8 cellular contexts compared by ENCODE assay signal in genomic region chr6:33276581-33276863, GRCh38. TPM values are rescaled to one million over a fixed set of nuclear protein-coding genes. Genes with fewer than 3 reads are reported as not detected.
DNase-seq lines count a peak whose midpoint lies in the region; ATAC-seq and TF ChIP-seq lines count a peak whose summit lies in the region.

No MANE protein-coding gene starts in this region.

- peaks cover 0 to 63% (median 2%) of the 10 kb centered on the region in 3 donors for H3K36me3 Mint-ChIP-seq in naive thymus-derived CD8-positive, alpha-beta T cell

- POLR2A ChIA-PET in AG04450 (lab: Yijun Ruan, JAX), result interaction anchor here (1.7 to 3.2 kb wide), 5 partner anchors 13 to 305 kb away, joined by 6 to 18 read pairs (median 9); partner anchors contain the start of genes PFDN6, RGL2, WDR46 and ZBTB22
- POLR2A ChIA-PET in naive thymus-derived CD8-positive, alpha-beta T cell (lab: Charles Lee), result interaction anchor here (0.6 to 5.1 kb wide), 21 partner anchors 8 to 431 kb away, joined by 3 to 128 read pairs (median 9); partner anchors contain the start of genes CUTA, PFDN6, PHF1 and PSMB9

- TF ChIP-seq CTCF in AG04450 (IDR thresholded peaks at IDR 0.05; ENCODE audit: low read depth, low read length) (no peak), coronary artery (IDR thresholded peaks at IDR 0.05) (no peak)

- peaks cover 34 to 83% (median 79%) of the 10 kb centered on the region in 4 donors for H3K4me1 Mint-ChIP-seq in naive thymus-derived CD8-positive, alpha-beta T cell

- DNase-seq in AG04450 (ENCODE audit: low read depth, low spot score) (no peak), coronary artery (ENCODE audit: low spot score) (no peak), NCI-H2196 treated with DMSO at 0.1 percent for 48 hours (lab: John Stamatoyannopoulos, UW; ENCODE audit: unreplicated experiment) (no peak)
- DNase-seq in Jurkat, Clone E6-1 (ENCODE audit: low read depth, low spot score), result no peak
- no peak for DNase-seq in naive thymus-derived CD8-positive, alpha-beta T cell

- no peaks in the 10 kb centered on the region for H3K27me3 Mint-ChIP-seq in naive thymus-derived CD8-positive, alpha-beta T cell

- H3K4me3 Mint-ChIP-seq in naive thymus-derived CD8-positive, alpha-beta T cell, result peak overlapping the region; percentile 78 to 92 (median 85)

- no peaks in the 10 kb centered on the region for H3K9me3 Mint-ChIP-seq in naive thymus-derived CD8-positive, alpha-beta T cell

- H3K27ac Mint-ChIP-seq in naive thymus-derived CD8-positive, alpha-beta T cell, result peak overlapping the region in 9 of 10 donors; percentile 85 to 96 (median 90)

- H3K4me3 ChIP-seq in AG04450 (ENCODE audit: low read depth, low read length) (peak overlapping the region; percentile 50), coronary artery (peak overlapping the region; percentile 84)
- peak overlapping the region; percentile 60 for H3K4me3 ChIP-seq in Jurkat, Clone E6-1 (ENCODE audit: low read length)

- H3K9me3 ChIP-seq in AG04450 (ENCODE audit: control insufficient read depth, insufficient read depth, low read length), result no peaks in the 10 kb centered on the region

- H3K27ac ChIP-seq in AG04450 (ENCODE audit: low read depth, low read length) (peak overlapping the region; percentile 11), coronary artery (peak overlapping the region; percentile 83 to 93)

- H3K27me3 ChIP-seq in AG04450 (ENCODE audit: control insufficient read depth, insufficient read depth, low read length), result no peaks in the 10 kb centered on the region

- no peak for ATAC-seq in naive thymus-derived CD8-positive, alpha-beta T cell
- ATAC-seq in GM21529 (IDR thresholded peaks at IDR 0.05; ENCODE audit: unreplicated experiment) (no peak), HG03108 (IDR thresholded peaks at IDR 0.05; ENCODE audit: unreplicated experiment) (no peak), GM18873 (IDR thresholded peaks at IDR 0.05; ENCODE audit: low FRiP score, unreplicated experiment) (no peak)

- CTCF ChIA-PET in AG04450 (lab: Charles Lee), result interaction anchor here (1.2 kb wide), 1 partner anchor 12 kb away, joined by 4 read pairs; the partner anchor contains the start of gene WDR46

RNA-seq across cellular contexts. Expression of gene B3GALT4, which starts 0.4 kb away (rescaled TPM):
- 1.1 and 1.4 TPM in 2 replicates for polyA plus RNA-seq in AG04450 (2011; rRNA removed)
- 1.7 and 2.7 TPM in 2 replicates for polyA minus RNA-seq in AG04450 (2011; rRNA and poly(A)+ RNA removed)
- 6.0 TPM for polyA plus RNA-seq in Jurkat, Clone E6-1 (2012; ENCODE audit: insufficient read depth, insufficient read length)
- 10 to 100 TPM; 37.8 to 41.9 TPM for total RNA-seq in naive thymus-derived CD8-positive, alpha-beta T cell
- polyA plus RNA-seq in naive thymus-derived CD8-positive, alpha-beta T cell, result 10 to 100 TPM; 14.5 to 20.4 (median 18.7) TPM

RNA-seq across cellular contexts. Expression of gene RPS18, which starts 4.6 kb away (rescaled TPM):
- polyA plus RNA-seq in AG04450 (2011; rRNA removed), result 5,380 and 5,823 TPM in 2 replicates
- 1,310 and 1,466 TPM in 2 replicates for polyA minus RNA-seq in AG04450 (2011; rRNA and poly(A)+ RNA removed)
- 4,737 TPM for polyA plus RNA-seq in Jurkat, Clone E6-1 (2012; ENCODE audit: insufficient read depth, insufficient read length)
- total RNA-seq in naive thymus-derived CD8-positive, alpha-beta T cell, result 1,000 to 10,000 TPM; 4,620 to 4,686 TPM
- polyA plus RNA-seq in naive thymus-derived CD8-positive, alpha-beta T cell, result over 10,000 TPM in 2 of 3 donors, 1,000 to 10,000 TPM in 1; 9,896 to 11,320 (median 11,293) TPM

RNA-seq across cellular contexts. Expression of gene VPS52, which starts 4.8 kb away (rescaled TPM):
- 58.0 and 60.4 TPM in 2 replicates for polyA plus RNA-seq in AG04450 (2011; rRNA removed)
- polyA minus RNA-seq in AG04450 (2011; rRNA and poly(A)+ RNA removed), result 76.2 and 85.5 TPM in 2 replicates
- polyA plus RNA-seq in Jurkat, Clone E6-1 (2012; ENCODE audit: insufficient read depth, insufficient read length), result 71.1 TPM
- 100 to 1,000 TPM; 116 TPM for total RNA-seq in naive thymus-derived CD8-positive, alpha-beta T cell
- polyA plus RNA-seq in naive thymus-derived CD8-positive, alpha-beta T cell, result 10 to 100 TPM in 2 of 3 donors, 1 to 10 TPM in 1; 9.3 to 19.3 (median 15.2) TPM

RNA-seq across cellular contexts. Expression of gene WDR46, which starts 12.5 kb away (rescaled TPM):
- polyA plus RNA-seq in AG04450 (2011; rRNA removed), result 43.3 and 44.7 TPM in 2 replicates
- polyA minus RNA-seq in AG04450 (2011; rRNA and poly(A)+ RNA removed), result 70.3 and 93.7 TPM in 2 replicates
- polyA plus RNA-seq in Jurkat, Clone E6-1 (2012; ENCODE audit: insufficient read depth, insufficient read length), result 117 TPM
- total RNA-seq in naive thymus-derived CD8-positive, alpha-beta T cell, result 10 to 100 TPM; 53.3 to 59.0 TPM
- polyA plus RNA-seq in naive thymus-derived CD8-positive, alpha-beta T cell, result 10 to 100 TPM; 71.3 to 83.7 (median 74.1) TPM

RNA-seq across cellular contexts. Expression of gene PFDN6, which starts 12.9 kb away (rescaled TPM):
- 59.6 and 64.6 TPM in 2 replicates for polyA plus RNA-seq in AG04450 (2011; rRNA removed)
- polyA minus RNA-seq in AG04450 (2011; rRNA and poly(A)+ RNA removed), result 20.2 and 21.1 TPM in 2 replicates
- polyA plus RNA-seq in Jurkat, Clone E6-1 (2012; ENCODE audit: insufficient read depth, insufficient read length), result 218 TPM
- 10 to 100 TPM; 30.4 to 36.6 TPM for total RNA-seq in naive thymus-derived CD8-positive, alpha-beta T cell
- polyA plus RNA-seq in naive thymus-derived CD8-positive, alpha-beta T cell, result 10 to 100 TPM; 33.4 to 38.2 (median 35.5) TPM
